Comparison of ENCODE assay signal across 8 cellular contexts in the genomic region with DNA sequence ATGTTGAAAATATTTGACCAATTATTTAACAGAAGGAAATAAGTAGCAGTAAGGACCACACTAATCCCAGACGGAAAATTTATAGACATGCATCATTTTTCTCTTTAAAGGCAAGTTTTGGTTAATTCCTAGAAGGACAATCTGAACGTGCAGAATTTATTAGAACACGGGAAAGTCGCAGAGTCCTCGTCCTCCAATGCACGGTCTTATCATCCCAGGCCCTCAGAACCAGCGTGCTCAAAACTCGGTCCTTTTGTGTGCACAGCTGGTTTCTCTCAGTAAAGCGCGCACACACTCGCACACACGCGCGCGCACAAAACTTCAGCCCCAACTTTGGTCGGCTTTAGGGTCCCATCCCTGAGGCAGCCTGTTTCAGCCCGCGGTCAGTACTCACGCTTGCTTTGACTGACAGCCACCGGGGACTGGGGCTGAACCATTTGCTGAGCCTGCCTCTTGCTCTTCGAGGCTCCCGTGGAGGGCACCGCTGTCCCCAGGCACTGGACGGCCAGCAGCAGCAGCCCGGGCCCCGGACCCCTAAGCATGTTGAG. TPM values are rescaled to one million over a fixed set of nuclear protein-coding genes. Genes with fewer than 3 reads are reported as not detected.
DNase-seq lines count a peak whose midpoint lies in the region; ATAC-seq and TF ChIP-seq lines count a peak whose summit lies in the region.

No MANE protein-coding gene starts in this region.

- peak overlapping the region; percentile 87 for H3K14ac ChIP-seq in trophoblast cell (ENCODE audit: low read length)

- peak; percentile 16 for ATAC-seq in GM18870 (IDR thresholded peaks at IDR 0.05; ENCODE audit: unreplicated experiment)
- peak; percentile 34 for ATAC-seq in HG03159 (IDR thresholded peaks at IDR 0.05; ENCODE audit: unreplicated experiment)
- peak; percentile 71 for ATAC-seq in WTC11

- H3K18ac ChIP-seq in trophoblast cell (ENCODE audit: low read length) = peak overlapping the region; percentile 64

- no peaks in the 10 kb centered on the region for H3K9me3 ChIP-seq in A673 (ENCODE audit: low read depth, low read length, poor library complexity, severe bottlenecking)
- H3K9me3 ChIP-seq in trophoblast cell (ENCODE audit: insufficient read depth, low read depth, low read length) = no peaks in the 10 kb centered on the region

- H3K36me3 ChIP-seq in A673 (ENCODE audit: insufficient read depth, low read length, poor library complexity, severe bottlenecking) (peaks cover 44% of the 10 kb centered on the region), trophoblast cell (ENCODE audit: control insufficient read depth in 1 of 2, insufficient read depth in 2 of 2, low read length in 2 of 2) (peaks cover 8 to 22% of the 10 kb centered on the region in 2 experiments)

- peak overlapping the region; percentile 80 for H3K4me3 Mint-ChIP-seq in WTC11
- H3K4me3 Mint-ChIP-seq in glutamatergic neuron (ENCODE audit: unreplicated experiment) = peak overlapping the region; percentile 87

- no peak overlapping the region for H2AK5ac ChIP-seq in trophoblast cell (ENCODE audit: low read length)

- peak overlapping the region; percentile 87 for H3K4ac ChIP-seq in trophoblast cell (ENCODE audit: low read depth, low read length)

- H3K27me3 Mint-ChIP-seq in WTC11 (ENCODE audit: low read depth) = peaks cover 4% of the 10 kb centered on the region; the same call in 1 of the 2 replicates
- peaks cover 5% of the 10 kb centered on the region for H3K27me3 Mint-ChIP-seq in glutamatergic neuron (ENCODE audit: unreplicated experiment)

- H3K4me1 ChIP-seq in A673 (ENCODE audit: insufficient read depth, low read length, poor library complexity, severe bottlenecking) = peaks cover 34% of the 10 kb centered on the region
- peaks cover 6 to 7% of the 10 kb centered on the region in 2 experiments for H3K4me1 ChIP-seq in trophoblast cell (ENCODE audit: control insufficient read depth in 1 of 2, insufficient read depth in 2 of 2, low read length in 2 of 2)

- H4K8ac ChIP-seq in trophoblast cell (ENCODE audit: low read depth, low read length) = peak overlapping the region; percentile 49

- H3K27me3 ChIP-seq in A673 (replicated peaks; ENCODE audit: insufficient read depth, low read depth, low read length, poor library complexity) = no peaks in the 10 kb centered on the region
- H3K27me3 ChIP-seq in trophoblast cell (ENCODE audit: insufficient read depth, low read length) = no peaks in the 10 kb centered on the region

- H4K91ac ChIP-seq in trophoblast cell (ENCODE audit: low read depth, low read length) = peak overlapping the region; percentile 30

- DNase-seq in A673 (ENCODE audit: low spot score) (peak; percentile 69), WTC11 (ENCODE audit: low spot score) (peak; percentile 59), glutamatergic neuron (peak; percentile 65), trophoblast cell (peak in 1 of 2 donors; percentile 52), SKM-1 treated with dmso at 0.1 percent for 144 hours (lab: John Stamatoyannopoulos, UW; ENCODE audit: unreplicated experiment) (no peak)
- DNase-seq in effector CD8-positive, alpha-beta T cell (lab: John Stamatoyannopoulos, UW) = no peak

- H4K12ac ChIP-seq in trophoblast cell (ENCODE audit: low read depth, low read length) = no peak overlapping the region

- no peak overlapping the region for H3K23ac ChIP-seq in trophoblast cell (ENCODE audit: low read length)

- TF ChIP-seq CTCF in A673 (conservative IDR thresholded peaks at IDR 0.05; ENCODE audit: low read depth, low read length) (no peak), WTC11 (IDR thresholded peaks at IDR 0.05) (no peak), glutamatergic neuron (IDR thresholded peaks at IDR 0.05; ENCODE audit: partially characterized antibody, unreplicated experiment) (no peak)

- BruUV-seq in A673 (replicated peaks; lab: Mats Ljungman, UMichigan) = no TSS peak

- peak overlapping the region; percentile 86 for H2BK5ac ChIP-seq in trophoblast cell (ENCODE audit: low read depth, low read length, poor library complexity)

- peak overlapping the region; percentile 94 for H3K9ac ChIP-seq in trophoblast cell (ENCODE audit: low read length)

- intact Hi-C loops in A673 (cut with micrococcal nuclease; ENCODE audit: unreplicated experiment) = loop anchor here (1.0 to 5.0 kb wide), 2 partner anchors 101 to 352 kb away; no protein-coding TSS in a partner anchor

- peaks cover 16% of the 10 kb centered on the region for H3K79me1 ChIP-seq in trophoblast cell (ENCODE audit: low read length)

- H3K9me3 Mint-ChIP-seq in WTC11 = no peaks in the 10 kb centered on the region
- H3K9me3 Mint-ChIP-seq in glutamatergic neuron (ENCODE audit: unreplicated experiment) = peaks cover 2% of the 10 kb centered on the region

- H3K4me2 ChIP-seq in trophoblast cell (ENCODE audit: low read length) = peak overlapping the region; percentile 69

- peaks cover 38% of the 10 kb centered on the region for H3K4me1 Mint-ChIP-seq in WTC11
- peaks cover 2% of the 10 kb centered on the region for H3K4me1 Mint-ChIP-seq in glutamatergic neuron (ENCODE audit: low read depth, unreplicated experiment)

- no peak overlapping the region for H2AFZ ChIP-seq in trophoblast cell (ENCODE audit: insufficient read depth, low read length, poor library complexity)

- CTCF ChIA-PET in A673 (lab: Charles Lee) = interaction anchor here (0.6 kb wide), 1 partner anchor 138 kb away, joined by 8 read pairs; no protein-coding TSS in a partner anchor
- CTCF ChIA-PET in WTC11 (lab: Charles Lee) = no interaction called here

- peaks cover 14% of the 10 kb centered on the region for H3K79me2 ChIP-seq in trophoblast cell (ENCODE audit: control insufficient read depth, insufficient read depth, low read length, poor library complexity)

- H3K4me3 ChIP-seq in A673 (ENCODE audit: low read depth, low read length, poor library complexity, severe bottlenecking) = peak overlapping the region; percentile 88
- peak overlapping the region; percentile 77 for H3K4me3 ChIP-seq in trophoblast cell (ENCODE audit: low read depth, low read length)

- H3K36me3 Mint-ChIP-seq in WTC11 (peaks cover 22% of the 10 kb centered on the region), glutamatergic neuron (ENCODE audit: unreplicated experiment) (no peaks in the 10 kb centered on the region)

- H2BK12ac ChIP-seq in trophoblast cell (ENCODE audit: low read length) = no peak overlapping the region

- H2BK120ac ChIP-seq in trophoblast cell (ENCODE audit: insufficient read depth, low read length, poor library complexity) = peak overlapping the region; percentile 26

- H3K27ac Mint-ChIP-seq in WTC11 = no peak overlapping the region; the same call in 1 of the 2 replicates
- peak overlapping the region; percentile 56 for H3K27ac Mint-ChIP-seq in glutamatergic neuron (ENCODE audit: unreplicated experiment)

- POLR2A ChIA-PET in A673 (lab: Charles Lee; ENCODE audit: low non-redundant PET) = no interaction called here
- POLR2A ChIA-PET in WTC11 (lab: Charles Lee) = no interaction called here

- WGBS in trophoblast cell (ENCODE audit: extremely low coverage, insufficient coverage, insufficient read length) = no CpG with 5 or more reads among the region's 26 CpGs

- peak overlapping the region; percentile 89 for H3K27ac ChIP-seq in A673 (ENCODE audit: low read depth, low read length, poor library complexity, severe bottlenecking)
- peak overlapping the region; percentile 80 for H3K27ac ChIP-seq in trophoblast cell (ENCODE audit: low read depth, low read length)

TF ChIP-seq in WTC11, 78 proteins besides CTCF, POLR2A, EP300 and RAD21:
- TF ChIP-seq ZNF138 (CRISPR knock-in tag; conservative IDR thresholded peaks at IDR 0.05) = no peak; the same call in 1 of the 2 replicates
- TF ChIP-seq JUN (CRISPR knock-in tag; IDR thresholded peaks at IDR 0.05) = no peak
- 0 out of 2 replicates have a peak, but pooled peaks have one; percentile 51 for TF ChIP-seq TP53 (CRISPR knock-in tag; IDR thresholded peaks at IDR 0.05)
- TF ChIP-seq SMAD3 (CRISPR knock-in tag; IDR thresholded peaks at IDR 0.05; ENCODE audit: borderline replicate concordance) = 0 out of 2 replicates have a peak, but pooled peaks have one; percentile 27
- TF ChIP-seq ZNF121 (CRISPR knock-in tag; IDR thresholded peaks at IDR 0.05) = no peak
- TF ChIP-seq, protein P1, sequence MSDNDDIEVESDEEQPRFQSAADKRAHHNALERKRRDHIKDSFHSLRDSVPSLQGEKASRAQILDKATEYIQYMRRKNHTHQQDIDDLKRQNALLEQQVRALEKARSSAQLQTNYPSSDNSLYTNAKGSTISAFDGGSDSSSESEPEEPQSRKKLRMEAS (CRISPR knock-in tag; IDR thresholded peaks at IDR 0.05) = peak; percentile 59; the same call in 1 of the 2 replicates
- TF ChIP-seq GABPB1 (CRISPR knock-in tag; IDR thresholded peaks at IDR 0.05) = 0 out of 2 replicates have a peak, but pooled peaks have one; percentile 49

RNA-seq across cellular contexts. Expression of gene FN1, which starts 0.5 kb away (rescaled TPM):
- 1,570 and 2,058 TPM in 2 replicates for total RNA-seq in A673 (2021)
- total RNA-seq in WTC11 (2021) = 102 to 115 TPM (median 111 TPM) in 3 replicates
- 28.6 TPM for total RNA-seq in glutamatergic neuron (ENCODE audit: unreplicated experiment)
- 3,568 and 4,026 TPM in 2 replicates for polyA plus RNA-seq in trophoblast cell (2013)

Comparison
In these comparisons a context has a peak if more than half of its experiments do, and no peak if none do; other contexts are left out.
1. DNase-seq: peak in A673 (single experiment), WTC11 (single experiment) and glutamatergic neuron (single experiment); none in SKM-1 treated with dmso at 0.1 percent for 144 hours (single experiment) and effector CD8-positive, alpha-beta T cell (single experiment).
2. ATAC-seq: peak in every context shown above with its lines; median percentile 71 in WTC11; 34 in HG03159; 16 in GM18870.
3. RNA of gene FN1, which starts 0.5 kb away (total RNA-seq): 1,570 to 2,058 TPM in A673; 102 to 115 TPM in WTC11 and 28.6 TPM in glutamatergic neuron (single experiment); every median in the first group is over 10 times any median in the second.